8 cellular contexts compared by ENCODE assay signal in the genomic region with DNA sequence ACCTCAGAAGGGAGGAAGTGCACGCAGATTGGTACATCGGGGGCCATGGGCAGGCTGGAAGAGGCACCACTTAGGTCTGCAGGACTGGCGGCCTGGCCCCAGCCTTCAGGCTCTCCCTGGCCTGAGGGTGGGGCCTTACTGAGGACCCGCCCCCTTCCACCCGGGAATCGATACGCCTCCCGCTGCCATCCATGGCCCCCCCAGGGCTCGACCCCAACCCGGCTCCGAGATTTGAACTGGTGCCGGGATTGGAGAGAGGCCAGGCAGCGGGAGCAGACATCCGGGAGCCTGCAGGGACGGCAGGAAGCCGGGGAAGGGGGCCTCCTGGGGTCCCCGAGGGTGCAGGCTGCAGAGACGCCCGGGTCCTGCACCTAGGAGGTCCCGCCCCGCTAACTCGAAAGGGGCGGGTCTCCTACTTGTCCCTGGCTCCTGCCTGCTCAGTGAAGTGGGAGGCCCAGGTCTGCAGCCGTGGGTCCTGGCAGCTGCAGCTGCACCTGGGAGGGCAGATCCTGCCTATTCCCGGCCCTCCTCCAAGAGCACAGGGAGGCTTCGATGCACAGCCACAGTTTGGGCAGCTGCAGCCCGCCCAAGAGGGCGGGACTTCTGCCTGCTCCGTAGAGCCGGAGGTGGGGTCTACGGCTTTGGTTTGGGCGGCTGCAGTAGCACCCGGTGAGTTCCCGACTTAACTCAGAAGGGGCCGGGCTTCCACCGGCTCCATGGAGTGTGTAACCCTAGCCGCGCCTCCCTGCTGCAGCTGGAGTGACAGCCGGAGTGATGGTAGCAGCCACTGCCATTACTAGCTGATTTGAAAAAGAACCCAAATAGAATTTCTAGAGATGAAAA. TPM values are rescaled to one million over a fixed set of nuclear protein-coding genes. Genes with fewer than 3 reads are reported as not detected.
A peak's percentile ranks its signal among the peaks of the same experiment; 100 is the strongest.
DNase-seq lines count a peak whose midpoint lies in the region; ATAC-seq, FAIRE-seq and TF ChIP-seq lines count a peak whose summit lies in the region.

No MANE protein-coding gene starts in this region.

- intact Hi-C loops in right cardiac atrium (cut with DNase I) = no loop called here
- intact Hi-C loops in prostate gland (cut with DNase I) = no loop called here

- H3K9me3 ChIP-seq in right cardiac atrium (ENCODE audit: control insufficient read depth, low read length) (no peaks in the 10 kb centered on the region), prostate gland (no peaks in the 10 kb centered on the region)

- ATAC-seq in HG02678 (IDR thresholded peaks at IDR 0.05; ENCODE audit: unreplicated experiment) (peak; percentile 86), right cardiac atrium (peak; percentile 97 to 98)

- peak; percentile 89 for FAIRE-seq in GM12891 (lab: Jason Lieb, UNC)

- H3K27ac ChIP-seq in right cardiac atrium (ENCODE audit: low read length) (no peak overlapping the region), prostate gland (peak overlapping the region; percentile 38 to 41)

- TF ChIP-seq POLR2A in GM12891 (IDR thresholded peaks at IDR 0.05; ENCODE audit: low read depth, low read length) (no peak), prostate gland (IDR thresholded peaks at IDR 0.05) (peak; percentile 61)

- peak in 1 of 4 experiments; percentile 7 for TF ChIP-seq CTCF in prostate gland (IDR thresholded peaks at IDR 0.05)

- H3K4me3 ChIP-seq in right cardiac atrium (ENCODE audit: low read length) (peak overlapping the region; percentile 57), prostate gland (peak overlapping the region; percentile 48 to 51)

- H3K4me1 ChIP-seq in right cardiac atrium (ENCODE audit: control insufficient read depth, insufficient read depth, low read length) (no peaks in the 10 kb centered on the region), prostate gland (replicated peaks) (no peaks in the 10 kb centered on the region)

- H3K27me3 ChIP-seq in right cardiac atrium (ENCODE audit: control insufficient read depth, insufficient read depth) (no peaks in the 10 kb centered on the region), prostate gland (replicated peaks; ENCODE audit: insufficient read depth) (no peaks in the 10 kb centered on the region)

- DNase-seq in GM12891 (ENCODE audit: insufficient read length, low spot score) (peak; percentile 77), NCI-H1105 treated with DMSO at 0.1 percent for 48 hours (lab: John Stamatoyannopoulos, UW) (peak; percentile 99), SW 1271 (lab: John Stamatoyannopoulos, UW) (peak; percentile 66 to 91), anterior cingulate cortex (lab: John Stamatoyannopoulos, UW) (peak in 40 of 58 donors; percentile 6 to 76 (median 29)), right cardiac atrium (peak; percentile 82 to 94 (median 92)), prostate gland (ENCODE audit: low spot score) (peak; percentile 84), NCI-H1694 treated with DMSO at 0.1 percent for 48 hours (lab: John Stamatoyannopoulos, UW) (no peak)

- H3K36me3 ChIP-seq in prostate gland = no peaks in the 10 kb centered on the region

- WGBS in right cardiac atrium = under 1% methylated on average over 39 of the region's 39 CpGs
- under 1% methylated on average over 27 of the region's 39 CpGs for WGBS in prostate gland

TF ChIP-seq in GM12891, 5 proteins besides CTCF, POLR2A, EP300 and RAD21:
- no peak for TF ChIP-seq PAX5 (IDR thresholded peaks at IDR 0.05; ENCODE audit: insufficient read depth, low read length, severe bottlenecking)
- no peak for TF ChIP-seq TAF1 (IDR thresholded peaks at IDR 0.05; ENCODE audit: low read depth, low read length)
- TF ChIP-seq POLR2AphosphoS5 (IDR thresholded peaks at IDR 0.05; ENCODE audit: low read depth, low read length) = no peak
- TF ChIP-seq POU2F2 (IDR thresholded peaks at IDR 0.05; ENCODE audit: low read depth, low read length) = no peak
- no peak; the same call in 1 of the 2 replicates for TF ChIP-seq SPI1 (IDR thresholded peaks at IDR 0.05; ENCODE audit: low read depth, low read length)

RNA-seq across cellular contexts. Expression of a gene that starts 35.2 kb away (rescaled TPM):
- 9.2 TPM for polyA plus RNA-seq in GM12891 (2012; ENCODE audit: low read depth, missing spikeins)
- 1 to 10 TPM; 6.4 to 9.2 (median 7.7) TPM for total RNA-seq in right cardiac atrium
- polyA plus RNA-seq in right cardiac atrium = 4.6 TPM
- 10 to 100 TPM; 10.7 to 27.0 TPM for total RNA-seq in prostate gland

RNA-seq across cellular contexts. Expression of a gene that starts 35.6 kb away (rescaled TPM):
- polyA plus RNA-seq in GM12891 (2012; ENCODE audit: low read depth, missing spikeins) = 1.5 TPM
- 1 to 10 TPM in 1 of 4 donors, under 1 TPM in 1, not detected in 2; 0.15 to 1.0 TPM for total RNA-seq in right cardiac atrium
- polyA plus RNA-seq in right cardiac atrium = 0.16 TPM
- 1 to 10 TPM in 1 of 2 donors, under 1 TPM in 1; 0.50 to 7.3 TPM for total RNA-seq in prostate gland

RNA-seq across cellular contexts. Expression of a gene that starts 52.4 kb away (rescaled TPM):
- 8.5 TPM for polyA plus RNA-seq in GM12891 (2012; ENCODE audit: low read depth, missing spikeins)
- total RNA-seq in right cardiac atrium = 10 to 100 TPM; 22.5 to 72.5 (median 32.1) TPM
- polyA plus RNA-seq in right cardiac atrium = 44.2 TPM
- 10 to 100 TPM in 1 of 2 donors, 1 to 10 TPM in 1; 4.8 to 35.3 TPM for total RNA-seq in prostate gland
